12 cellular contexts compared by ENCODE assay signal in the genomic region with DNA sequence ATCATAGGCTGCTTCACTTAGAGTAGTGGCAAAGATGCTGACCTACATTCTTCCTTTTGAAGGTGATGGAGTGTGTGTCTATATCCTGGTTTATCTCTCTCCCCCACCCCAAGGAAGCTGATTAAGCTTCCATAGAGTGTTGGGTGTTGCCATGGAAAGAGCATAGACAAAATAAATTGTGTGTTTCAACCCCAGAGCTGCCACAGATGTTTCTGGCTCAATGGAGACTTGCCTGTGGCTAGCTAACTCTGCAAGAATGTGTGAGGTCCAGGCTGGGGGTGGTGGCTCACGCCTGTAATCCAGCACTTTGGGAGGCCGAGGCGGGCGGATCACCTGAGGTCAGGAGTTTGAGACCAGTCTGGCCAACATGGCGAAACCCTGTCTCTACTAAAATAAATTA.
DNase-seq lines count a peak whose midpoint lies in the region; ATAC-seq, FAIRE-seq and TF ChIP-seq lines count a peak whose summit lies in the region.
"Had no signal": no experiment of that assay in that cellular context is flagged by ENCODE, and none has a peak within 500 bp of the region (broad histone marks: within the 10 kb centered on the region; RNA-seq: fewer than 3 reads in every experiment).

No MANE protein-coding gene starts in this region.

- no peak for FAIRE-seq in HTR-8/SVneo (lab: Jason Lieb, UNC)

- peak; percentile 83 for DNase-seq in EL
- peak; percentile 91 for DNase-seq in iris pigment epithelial cell (ENCODE audit: low read depth)
- DNase-seq in stimulated activated CD8-positive, alpha-beta memory T cell treated with anti-CD3 and anti-CD28 coated beads, Interleukin-4, amount 100 ng/mL, for 48 hours = peak; percentile 12
- no peak for DNase-seq in T-helper 2 cell treated with Interferon-gamma antibody and Interleukin-4, amounts not matched to agents 5 μg/mL and 100 μg/mL, for 36 hours (ENCODE audit: low spot score)
- no peak for DNase-seq in HTR-8/SVneo (ENCODE audit: insufficient read length, low spot score)
- DNase-seq in pons (ENCODE audit: low spot score) = no peak
- DNase-seq: amygdala, natural killer cell, T-helper 1 cell, upper lobe of left lung had no signal

- no peaks in the 10 kb centered on the region for H3K9me3 Mint-ChIP-seq in T-helper 2 cell treated with Interferon-gamma antibody and Interleukin-4, amounts not matched to agents 5 μg/mL and 100 μg/mL, for 36 hours
- H3K9me3 Mint-ChIP-seq: natural killer cell had no signal

- peaks cover 10% of the 10 kb centered on the region for H3K4me1 Mint-ChIP-seq in T-helper 2 cell treated with Interferon-gamma antibody and Interleukin-4, amounts not matched to agents 5 μg/mL and 100 μg/mL, for 36 hours (ENCODE audit: low read depth)

- H3K27ac Mint-ChIP-seq in T-helper 2 cell treated with Interferon-gamma antibody and Interleukin-4, amounts not matched to agents 5 μg/mL and 100 μg/mL, for 36 hours = no peak overlapping the region
- H3K27ac Mint-ChIP-seq: natural killer cell had no signal

- peaks cover 39% of the 10 kb centered on the region for H3K36me3 Mint-ChIP-seq in T-helper 2 cell treated with Interferon-gamma antibody and Interleukin-4, amounts not matched to agents 5 μg/mL and 100 μg/mL, for 36 hours (ENCODE audit: low read depth)
- H3K36me3 Mint-ChIP-seq: natural killer cell had no signal

- no peaks in the 10 kb centered on the region for H3K27me3 Mint-ChIP-seq in T-helper 2 cell treated with Interferon-gamma antibody and Interleukin-4, amounts not matched to agents 5 μg/mL and 100 μg/mL, for 36 hours (ENCODE audit: low read depth)

- H3K4me3 Mint-ChIP-seq in T-helper 2 cell treated with Interferon-gamma antibody and Interleukin-4, amounts not matched to agents 5 μg/mL and 100 μg/mL, for 36 hours = no peak overlapping the region
- H3K4me3 Mint-ChIP-seq: natural killer cell had no signal

- ATAC-seq in SK-N-SH treated with all-trans-retinoic acid at 6 μM for 48 hours (peak; percentile 12), GM21381 (IDR thresholded peaks at IDR 0.05; ENCODE audit: unreplicated experiment) (no peak)
- ATAC-seq: natural killer cell had no signal

TF ChIP-seq in SK-N-SH treated with all-trans-retinoic acid at 6 μM for 48 hours, 23 proteins besides CTCF, POLR2A, EP300 and RAD21:
- TF ChIP-seq TOX (CRISPR knock-in tag; IDR thresholded peaks at IDR 0.05; ENCODE audit: borderline replicate concordance) = no peak
- TF ChIP-seq BACH2 (CRISPR knock-in tag; IDR thresholded peaks at IDR 0.05; ENCODE audit: borderline replicate concordance) = no peak
- no peak for TF ChIP-seq ZC3H10 (CRISPR knock-in tag; IDR thresholded peaks at IDR 0.05)
- TF ChIP-seq ARNTL (CRISPR knock-in tag; IDR thresholded peaks at IDR 0.05; ENCODE audit: borderline replicate concordance, low read depth) = no peak
- TF ChIP-seq ZNF565 (CRISPR knock-in tag; conservative IDR thresholded peaks at IDR 0.05; ENCODE audit: low read depth) = no peak
- TF ChIP-seq, protein P1, sequence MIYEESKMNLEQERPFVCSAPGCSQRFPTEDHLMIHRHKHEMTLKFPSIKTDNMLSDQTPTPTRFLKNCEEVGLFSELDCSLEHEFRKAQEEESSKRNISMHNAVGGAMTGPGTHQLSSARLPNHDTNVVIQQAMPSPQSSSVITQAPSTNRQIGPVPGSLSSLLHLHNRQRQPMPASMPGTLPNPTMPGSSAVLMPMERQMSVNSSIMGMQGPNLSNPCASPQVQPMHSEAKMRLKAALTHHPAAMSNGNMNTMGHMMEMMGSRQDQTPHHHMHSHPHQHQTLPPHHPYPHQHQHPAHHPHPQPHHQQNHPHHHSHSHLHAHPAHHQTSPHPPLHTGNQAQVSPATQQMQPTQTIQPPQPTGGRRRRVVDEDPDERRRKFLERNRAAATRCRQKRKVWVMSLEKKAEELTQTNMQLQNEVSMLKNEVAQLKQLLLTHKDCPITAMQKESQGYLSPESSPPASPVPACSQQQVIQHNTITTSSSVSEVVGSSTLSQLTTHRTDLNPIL (CRISPR knock-in tag; IDR thresholded peaks at IDR 0.05; ENCODE audit: low read depth) = no peak
- no peak for TF ChIP-seq SNAI2 (CRISPR knock-in tag; IDR thresholded peaks at IDR 0.05)
- no peak for TF ChIP-seq GLIS3 (CRISPR knock-in tag; IDR thresholded peaks at IDR 0.05)

Comparison
In these comparisons a context has a peak if more than half of its experiments do, and no peak if none do; other contexts are left out.
1. DNase-seq: peak in EL (single experiment), iris pigment epithelial cell (single experiment) and stimulated activated CD8-positive, alpha-beta memory T cell treated with anti-CD3 and anti-CD28 coated beads, Interleukin-4, amount 100 ng/mL, for 48 hours (single experiment); none in T-helper 2 cell treated with Interferon-gamma antibody and Interleukin-4, amounts not matched to agents 5 μg/mL and 100 μg/mL, for 36 hours (single experiment), HTR-8/SVneo (single experiment) and pons (single experiment).